Comparison of ENCODE assay signal across 1 cellular context in the genomic region with DNA sequence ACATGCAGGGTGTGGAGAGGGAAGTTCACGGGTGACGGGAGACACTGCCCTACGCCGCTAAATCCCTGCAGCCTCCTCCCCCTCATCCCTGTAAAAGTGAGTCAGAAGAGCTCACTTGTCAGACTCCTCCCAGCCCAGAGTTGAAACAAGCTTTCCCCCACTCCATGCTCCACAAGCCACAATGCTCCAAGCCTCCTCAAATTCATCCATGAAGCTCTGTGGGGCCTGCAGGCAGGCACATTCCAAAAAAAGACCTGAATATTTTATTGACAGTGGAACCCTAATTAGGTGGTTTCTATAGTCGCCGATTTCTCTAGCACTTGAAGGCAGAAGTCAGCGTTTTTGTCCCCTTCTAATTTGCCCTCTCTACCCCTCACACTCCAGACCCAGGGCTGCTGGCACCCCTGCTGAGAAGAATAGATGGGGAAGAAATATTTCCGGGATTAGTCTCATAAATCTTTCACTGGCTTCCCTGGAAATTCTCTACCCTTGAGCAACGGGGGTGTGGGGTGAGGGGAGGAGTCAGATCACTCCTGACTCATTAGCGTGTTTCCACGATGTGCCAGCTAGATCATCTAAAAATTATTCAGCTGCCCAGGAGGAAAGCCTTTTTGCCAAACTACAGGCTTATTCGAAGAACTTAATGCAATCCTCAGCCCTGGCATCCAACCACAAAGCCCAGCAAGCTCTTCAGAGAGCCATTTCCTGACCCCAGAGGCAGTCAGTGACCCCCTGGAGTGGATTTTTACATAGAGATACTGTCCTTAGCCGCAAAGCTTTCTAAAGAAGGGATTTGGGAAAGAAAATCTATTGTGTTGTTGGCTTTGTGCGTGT.
A peak's percentile ranks its signal among the peaks of the same experiment; 100 is the strongest.
TF ChIP-seq lines count a peak whose summit lies in the region.

No MANE protein-coding gene starts in this region.

TF ChIP-seq in A549, 52 proteins besides CTCF, POLR2A, EP300 and RAD21 (continued from another document):
- TF ChIP-seq, protein P1, sequence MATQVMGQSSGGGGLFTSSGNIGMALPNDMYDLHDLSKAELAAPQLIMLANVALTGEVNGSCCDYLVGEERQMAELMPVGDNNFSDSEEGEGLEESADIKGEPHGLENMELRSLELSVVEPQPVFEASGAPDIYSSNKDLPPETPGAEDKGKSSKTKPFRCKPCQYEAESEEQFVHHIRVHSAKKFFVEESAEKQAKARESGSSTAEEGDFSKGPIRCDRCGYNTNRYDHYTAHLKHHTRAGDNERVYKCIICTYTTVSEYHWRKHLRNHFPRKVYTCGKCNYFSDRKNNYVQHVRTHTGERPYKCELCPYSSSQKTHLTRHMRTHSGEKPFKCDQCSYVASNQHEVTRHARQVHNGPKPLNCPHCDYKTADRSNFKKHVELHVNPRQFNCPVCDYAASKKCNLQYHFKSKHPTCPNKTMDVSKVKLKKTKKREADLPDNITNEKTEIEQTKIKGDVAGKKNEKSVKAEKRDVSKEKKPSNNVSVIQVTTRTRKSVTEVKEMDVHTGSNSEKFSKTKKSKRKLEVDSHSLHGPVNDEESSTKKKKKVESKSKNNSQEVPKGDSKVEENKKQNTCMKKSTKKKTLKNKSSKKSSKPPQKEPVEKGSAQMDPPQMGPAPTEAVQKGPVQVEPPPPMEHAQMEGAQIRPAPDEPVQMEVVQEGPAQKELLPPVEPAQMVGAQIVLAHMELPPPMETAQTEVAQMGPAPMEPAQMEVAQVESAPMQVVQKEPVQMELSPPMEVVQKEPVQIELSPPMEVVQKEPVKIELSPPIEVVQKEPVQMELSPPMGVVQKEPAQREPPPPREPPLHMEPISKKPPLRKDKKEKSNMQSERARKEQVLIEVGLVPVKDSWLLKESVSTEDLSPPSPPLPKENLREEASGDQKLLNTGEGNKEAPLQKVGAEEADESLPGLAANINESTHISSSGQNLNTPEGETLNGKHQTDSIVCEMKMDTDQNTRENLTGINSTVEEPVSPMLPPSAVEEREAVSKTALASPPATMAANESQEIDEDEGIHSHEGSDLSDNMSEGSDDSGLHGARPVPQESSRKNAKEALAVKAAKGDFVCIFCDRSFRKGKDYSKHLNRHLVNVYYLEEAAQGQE (IDR thresholded peaks at IDR 0.05): no peak
- TF ChIP-seq CBX2 (IDR thresholded peaks at IDR 0.05; ENCODE audit: borderline replicate concordance, low read depth) (no peak), ESRRA (IDR thresholded peaks at IDR 0.05; ENCODE audit: borderline replicate concordance, low read length) (no peak), NPAS2 (CRISPR knock-in tag; IDR thresholded peaks at IDR 0.05; ENCODE audit: borderline replicate concordance) (no peak), RNF2 (IDR thresholded peaks at IDR 0.05; ENCODE audit: borderline replicate concordance, low read depth) (no peak), EHF (CRISPR knock-in tag; IDR thresholded peaks at IDR 0.05) (no peak), GATA3 (IDR thresholded peaks at IDR 0.05; ENCODE audit: borderline replicate concordance) (peak; percentile 71; the same call in 1 of the 2 replicates), HOXA7 (CRISPR knock-in tag; IDR thresholded peaks at IDR 0.05) (no peak), CHD2 (IDR thresholded peaks at IDR 0.05; ENCODE audit: low read length, partially characterized antibody) (no peak), KDM1A (IDR thresholded peaks at IDR 0.05; ENCODE audit: low read depth) (no peak), EHMT2 (IDR thresholded peaks at IDR 0.05; ENCODE audit: low read depth) (no peak), HEYL (CRISPR knock-in tag; IDR thresholded peaks at IDR 0.05) (no peak), ZNF302 (CRISPR knock-in tag; IDR thresholded peaks at IDR 0.05) (no peak), FOSL2 (IDR thresholded peaks at IDR 0.05) (peak; percentile 59), FOSL2 (CRISPR knock-in tag; IDR thresholded peaks at IDR 0.05) (peak; percentile 74), TFCP2L1 (CRISPR knock-in tag; IDR thresholded peaks at IDR 0.05) (no peak), SREBF2 (IDR thresholded peaks at IDR 0.05) (no peak), RFX5 (IDR thresholded peaks at IDR 0.05) (no peak), MAZ (IDR thresholded peaks at IDR 0.05; ENCODE audit: borderline replicate concordance, low read depth, low read length) (no peak), HDAC2 (IDR thresholded peaks at IDR 0.05) (no peak), ZC3H11A (IDR thresholded peaks at IDR 0.05) (no peak), CHD4 (IDR thresholded peaks at IDR 0.05; ENCODE audit: borderline replicate concordance) (no peak), PHF8 (IDR thresholded peaks at IDR 0.05; ENCODE audit: borderline replicate concordance, low read depth) (no peak), CEBPB (IDR thresholded peaks at IDR 0.05) (peak; percentile 63 to 82), NR3C1 (IDR thresholded peaks at IDR 0.05) (no peak), BHLHE40 (IDR thresholded peaks at IDR 0.05; ENCODE audit: low read depth, low read length) (no peak), BCL3 (IDR thresholded peaks at IDR 0.05) (peak; percentile 68; the same call in 2 of the 3 replicates), HOXB5 (CRISPR knock-in tag; IDR thresholded peaks at IDR 0.05) (0 out of 2 replicates have a peak, but pooled peaks have one; percentile 18), RCOR1 (IDR thresholded peaks at IDR 0.05; ENCODE audit: low read depth, low read length) (no peak), HOXB13 (CRISPR knock-in tag; IDR thresholded peaks at IDR 0.05; ENCODE audit: low read depth) (no peak)
- TF ChIP-seq, protein P2, sequence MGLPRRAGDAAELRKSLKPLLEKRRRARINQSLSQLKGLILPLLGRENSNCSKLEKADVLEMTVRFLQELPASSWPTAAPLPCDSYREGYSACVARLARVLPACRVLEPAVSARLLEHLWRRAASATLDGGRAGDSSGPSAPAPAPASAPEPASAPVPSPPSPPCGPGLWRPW (IDR thresholded peaks at IDR 0.05): peak; percentile 51; the same call in 1 of the 2 replicates
- TF ChIP-seq, protein P3, sequence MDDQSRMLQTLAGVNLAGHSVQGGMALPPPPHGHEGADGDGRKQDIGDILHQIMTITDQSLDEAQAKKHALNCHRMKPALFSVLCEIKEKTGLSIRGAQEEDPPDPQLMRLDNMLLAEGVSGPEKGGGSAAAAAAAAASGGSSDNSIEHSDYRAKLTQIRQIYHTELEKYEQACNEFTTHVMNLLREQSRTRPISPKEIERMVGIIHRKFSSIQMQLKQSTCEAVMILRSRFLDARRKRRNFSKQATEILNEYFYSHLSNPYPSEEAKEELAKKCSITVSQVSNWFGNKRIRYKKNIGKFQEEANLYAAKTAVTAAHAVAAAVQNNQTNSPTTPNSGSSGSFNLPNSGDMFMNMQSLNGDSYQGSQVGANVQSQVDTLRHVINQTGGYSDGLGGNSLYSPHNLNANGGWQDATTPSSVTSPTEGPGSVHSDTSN (IDR thresholded peaks at IDR 0.05): no peak; the same call in 1 of the 2 replicates
- TF ChIP-seq, protein P4, sequence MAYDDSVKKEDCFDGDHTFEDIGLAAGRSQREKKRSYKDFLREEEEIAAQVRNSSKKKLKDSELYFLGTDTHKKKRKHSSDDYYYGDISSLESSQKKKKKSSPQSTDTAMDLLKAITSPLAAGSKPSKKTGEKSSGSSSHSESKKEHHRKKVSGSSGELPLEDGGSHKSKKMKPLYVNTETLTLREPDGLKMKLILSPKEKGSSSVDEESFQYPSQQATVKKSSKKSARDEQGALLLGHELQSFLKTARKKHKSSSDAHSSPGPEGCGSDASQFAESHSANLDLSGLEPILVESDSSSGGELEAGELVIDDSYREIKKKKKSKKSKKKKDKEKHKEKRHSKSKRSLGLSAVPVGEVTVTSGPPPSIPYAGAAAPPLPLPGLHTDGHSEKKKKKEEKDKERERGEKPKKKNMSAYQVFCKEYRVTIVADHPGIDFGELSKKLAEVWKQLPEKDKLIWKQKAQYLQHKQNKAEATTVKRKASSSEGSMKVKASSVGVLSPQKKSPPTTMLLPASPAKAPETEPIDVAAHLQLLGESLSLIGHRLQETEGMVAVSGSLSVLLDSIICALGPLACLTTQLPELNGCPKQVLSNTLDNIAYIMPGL (CRISPR knock-in tag; IDR thresholded peaks at IDR 0.05; ENCODE audit: borderline replicate concordance): no peak
- TF ChIP-seq, protein P5, sequence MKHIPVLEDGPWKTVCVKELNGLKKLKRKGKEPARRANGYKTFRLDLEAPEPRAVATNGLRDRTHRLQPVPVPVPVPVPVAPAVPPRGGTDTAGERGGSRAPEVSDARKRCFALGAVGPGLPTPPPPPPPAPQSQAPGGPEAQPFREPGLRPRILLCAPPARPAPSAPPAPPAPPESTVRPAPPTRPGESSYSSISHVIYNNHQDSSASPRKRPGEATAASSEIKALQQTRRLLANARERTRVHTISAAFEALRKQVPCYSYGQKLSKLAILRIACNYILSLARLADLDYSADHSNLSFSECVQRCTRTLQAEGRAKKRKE (CRISPR knock-in tag; IDR thresholded peaks at IDR 0.05; ENCODE audit: low read depth): no peak
- TF ChIP-seq, protein P6, sequence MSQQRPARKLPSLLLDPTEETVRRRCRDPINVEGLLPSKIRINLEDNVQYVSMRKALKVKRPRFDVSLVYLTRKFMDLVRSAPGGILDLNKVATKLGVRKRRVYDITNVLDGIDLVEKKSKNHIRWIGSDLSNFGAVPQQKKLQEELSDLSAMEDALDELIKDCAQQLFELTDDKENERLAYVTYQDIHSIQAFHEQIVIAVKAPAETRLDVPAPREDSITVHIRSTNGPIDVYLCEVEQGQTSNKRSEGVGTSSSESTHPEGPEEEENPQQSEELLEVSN (IDR thresholded peaks at IDR 0.05; ENCODE audit: borderline replicate concordance, low read depth): 0 out of 2 replicates have a peak, but pooled peaks have one; percentile 30
- TF ChIP-seq, protein P7, sequence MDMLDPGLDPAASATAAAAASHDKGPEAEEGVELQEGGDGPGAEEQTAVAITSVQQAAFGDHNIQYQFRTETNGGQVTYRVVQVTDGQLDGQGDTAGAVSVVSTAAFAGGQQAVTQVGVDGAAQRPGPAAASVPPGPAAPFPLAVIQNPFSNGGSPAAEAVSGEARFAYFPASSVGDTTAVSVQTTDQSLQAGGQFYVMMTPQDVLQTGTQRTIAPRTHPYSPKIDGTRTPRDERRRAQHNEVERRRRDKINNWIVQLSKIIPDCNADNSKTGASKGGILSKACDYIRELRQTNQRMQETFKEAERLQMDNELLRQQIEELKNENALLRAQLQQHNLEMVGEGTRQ (IDR thresholded peaks at IDR 0.05): no peak
